Comparison of ENCODE assay signal across 7 cellular contexts in the genomic region with DNA sequence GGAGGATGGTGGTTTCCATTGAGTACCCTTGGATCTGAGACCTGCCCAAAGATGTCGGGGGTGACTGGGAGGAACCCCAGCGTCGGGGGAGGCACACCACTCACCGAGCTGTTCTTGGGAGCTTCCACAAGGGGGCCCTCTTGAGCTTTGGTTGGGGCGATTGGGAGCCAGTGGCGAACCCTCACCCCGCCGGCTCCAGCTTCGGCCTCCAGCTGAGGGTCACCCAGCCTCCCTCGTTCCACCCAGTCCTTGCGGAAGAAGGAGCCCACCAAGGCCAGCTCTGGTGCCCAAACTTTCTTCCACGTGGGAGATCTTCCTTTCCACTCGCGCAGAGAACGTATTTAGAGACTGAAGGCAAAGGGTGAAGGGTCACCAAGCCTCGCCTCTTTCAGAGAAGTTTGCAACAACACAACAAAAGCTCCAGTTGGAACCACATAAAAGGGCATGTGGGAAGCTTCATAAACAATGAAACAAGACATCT.
DNase-seq lines count a peak whose midpoint lies in the region; ATAC-seq, FAIRE-seq and TF ChIP-seq lines count a peak whose summit lies in the region.

No MANE protein-coding gene starts in this region.

- TF ChIP-seq CTCF in RWPE2 (IDR thresholded peaks at IDR 0.05; ENCODE audit: poor library complexity, severe bottlenecking), result peak; percentile 74

- no peak overlapping the region for H3K4me3 ChIP-seq in RWPE2 (ENCODE audit: severe bottlenecking)

- DNase-seq in H54 (ENCODE audit: insufficient read length, low spot score), result peak; percentile 69
- peak; percentile 76 for DNase-seq in RWPE2 (ENCODE audit: low spot score)
- peak; percentile 27 for DNase-seq in astrocyte of the hippocampus (ENCODE audit: low read depth, low spot score)
- DNase-seq in kidney tubule cell (ENCODE audit: low spot score), result peak; percentile 50
- DNase-seq in stimulated activated CD4-positive, alpha-beta T cell treated with anti-CD3 and anti-CD28 coated beads, TNF-alpha, amount 100 ng/mL, for 48 hours (ENCODE audit: low read depth in 3 of 3), result peak; percentile 43 to 72 (median 53)
- no peak for DNase-seq in NCI-H446 (lab: John Stamatoyannopoulos, UW)
- no peak for DNase-seq in NCI-H524 (lab: John Stamatoyannopoulos, UW)

- H3K9me3 ChIP-seq in RWPE2 (ENCODE audit: severe bottlenecking), result peaks cover 23% of the 10 kb centered on the region

- H3K27me3 ChIP-seq in RWPE2 (ENCODE audit: insufficient read depth, poor library complexity, severe bottlenecking), result no peaks in the 10 kb centered on the region

- no peak overlapping the region for H3K27ac ChIP-seq in RWPE2 (ENCODE audit: poor library complexity, severe bottlenecking)

- TF ChIP-seq POLR2A in H54 (IDR thresholded peaks at IDR 0.05; ENCODE audit: low read depth, low read length), result no peak

- H3K36me3 ChIP-seq in RWPE2 (ENCODE audit: low read depth), result no peaks in the 10 kb centered on the region

- peak; percentile 44; the same call in 2 of the 3 replicates for ATAC-seq in RWPE2 (ENCODE audit: low read depth)

- no peak for FAIRE-seq in H54 (lab: Jason Lieb, UNC)

- no peaks in the 10 kb centered on the region for H3K4me1 ChIP-seq in RWPE2 (ENCODE audit: insufficient read depth, poor library complexity, severe bottlenecking)

Comparison
In these comparisons a context has a peak if more than half of its experiments do, and no peak if none do; other contexts are left out.
1. DNase-seq: peak in H54 (single experiment), RWPE2 (single experiment), astrocyte of the hippocampus (single experiment), kidney tubule cell (single experiment) and stimulated activated CD4-positive, alpha-beta T cell treated with anti-CD3 and anti-CD28 coated beads, TNF-alpha, amount 100 ng/mL, for 48 hours (3 of 3); none in NCI-H446 (0 of 2) and NCI-H524 (0 of 2).